Comparison of ENCODE assay signal across 13 cellular contexts in the genomic region with DNA sequence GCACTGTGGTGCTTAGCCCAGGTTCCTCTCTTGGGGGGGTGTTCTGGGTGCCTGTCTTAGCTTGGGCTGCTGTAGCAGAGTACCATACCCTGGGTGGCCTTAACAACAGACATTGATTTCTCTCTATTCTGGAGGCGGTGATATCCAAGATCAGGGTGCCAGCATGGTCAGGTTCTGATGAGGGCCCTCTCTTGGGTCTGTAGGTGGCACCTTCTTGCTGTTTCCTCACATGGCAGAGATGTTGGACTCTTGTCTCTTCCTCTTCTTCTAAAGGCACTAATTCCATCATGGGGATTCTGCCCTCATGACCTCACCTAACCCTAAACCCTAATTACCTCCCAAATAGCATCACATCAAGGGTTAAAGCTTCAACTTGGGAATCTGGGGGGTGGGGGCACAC. TPM values are rescaled to one million over a fixed set of nuclear protein-coding genes. Genes with fewer than 3 reads are reported as not detected.
DNase-seq lines count a peak whose midpoint lies in the region; ATAC-seq and TF ChIP-seq lines count a peak whose summit lies in the region.
"Had no signal": no experiment of that assay in that cellular context is flagged by ENCODE, and none has a peak within 500 bp of the region (broad histone marks: within the 10 kb centered on the region; RNA-seq: fewer than 3 reads in every experiment).

No MANE protein-coding gene starts in this region.

- no peaks in the 10 kb centered on the region for H3K36me3 Mint-ChIP-seq in H9 (ENCODE audit: insufficient read depth in 1 of 3, low read depth in 3 of 3)

- no peak overlapping the region for H3K4me3 Mint-ChIP-seq in H9
- H3K4me3 Mint-ChIP-seq: nephron progenitor cell had no signal

- peaks cover 16% of the 10 kb centered on the region for H3K27me3 Mint-ChIP-seq in H9 (ENCODE audit: low read depth)

- no peak overlapping the region for H3K4me2 ChIP-seq in H9 (ENCODE audit: insufficient read depth, insufficient read length, low read length)
- no peak overlapping the region for H3K4me2 ChIP-seq in SU-DHL-6 (ENCODE audit: low read depth, low read length, poor library complexity, severe bottlenecking)

- no peak overlapping the region for H2AFZ ChIP-seq in H9 (ENCODE audit: low read length)
- H2AFZ ChIP-seq in SU-DHL-6 (ENCODE audit: low read depth, low read length, severe bottlenecking): no peak overlapping the region

- TF ChIP-seq CTCF in H9 (conservative IDR thresholded peaks at IDR 0.05) (peak; percentile 63), SU-DHL-6 (IDR thresholded peaks at IDR 0.05; ENCODE audit: insufficient read depth, low read length, poor library complexity, severe bottlenecking) (peak; percentile 25), fibroblast of mammary gland (conservative IDR thresholded peaks at IDR 0.05; ENCODE audit: control insufficient read depth, insufficient read depth, low read depth, low read length) (peak; percentile 34)

- no peak overlapping the region for H4K91ac ChIP-seq in H9 (ENCODE audit: insufficient read length, low read depth, low read length)

- H4K20me1 ChIP-seq in H9 (ENCODE audit: control insufficient read depth, insufficient read depth, insufficient read length) (no peaks in the 10 kb centered on the region), SU-DHL-6 (ENCODE audit: low read depth, low read length) (no peaks in the 10 kb centered on the region)

- H3K79me2 ChIP-seq in H9 (ENCODE audit: insufficient read depth, low read length) (no peaks in the 10 kb centered on the region), SU-DHL-6 (ENCODE audit: insufficient read depth, low read length) (no peaks in the 10 kb centered on the region)

- H3K23me2 ChIP-seq in H9 (ENCODE audit: insufficient read length, low read depth, low read length, poor library complexity, severe bottlenecking): no peaks in the 10 kb centered on the region

- H4K8ac ChIP-seq in H9 (replicated peaks; ENCODE audit: insufficient read length, low read depth, low read length): no peak overlapping the region

- no peak overlapping the region for H2AK5ac ChIP-seq in H9 (ENCODE audit: insufficient read length, low read length)

- H3F3A ChIP-seq in SU-DHL-6 (ENCODE audit: insufficient read depth): no peaks in the 10 kb centered on the region

- H3K4ac ChIP-seq in H9 (ENCODE audit: low read depth, low read length): no peak overlapping the region

- WGBS in H9 (ENCODE audit: extremely low coverage, insufficient read length, low lambda C conversion rate): no CpG with 5 or more reads among the region's 1 CpG

- H3K36me3 ChIP-seq in SU-DHL-6 (ENCODE audit: low read length): no peaks in the 10 kb centered on the region

- no peak overlapping the region for H3K23ac ChIP-seq in H9 (ENCODE audit: insufficient read length, low read depth, low read length)

- H3K56ac ChIP-seq in H9 (ENCODE audit: insufficient read length, low read depth, low read length): no peak overlapping the region

- no peak overlapping the region for H2BK15ac ChIP-seq in H9 (ENCODE audit: low read depth, low read length)

- DNase-seq in DMS 273 (lab: John Stamatoyannopoulos, UW; ENCODE audit: unreplicated experiment) (peak; percentile 66), H9 (peak; percentile 41), fibroblast of mammary gland (ENCODE audit: low read depth) (peak; percentile 16), DMS79 (lab: John Stamatoyannopoulos, UW) (no peak)
- DNase-seq: EL; NCI-H2029; nephron progenitor cell; stimulated activated naive CD4-positive, alpha-beta T cell treated with Interleukin-2 at 50 U/mL for 16 hours had no signal

- no peak overlapping the region for H2BK5ac ChIP-seq in H9 (ENCODE audit: insufficient read length, low read length)

- no peak overlapping the region for H3T11ph ChIP-seq in H9 (ENCODE audit: low read length)

- ATAC-seq in GM21723 (IDR thresholded peaks at IDR 0.05; ENCODE audit: unreplicated experiment) (no peak), HG03469 (IDR thresholded peaks at IDR 0.05; ENCODE audit: unreplicated experiment) (no peak), HG02798 (IDR thresholded peaks at IDR 0.05; ENCODE audit: poor library complexity, unreplicated experiment) (no peak)
- ATAC-seq: esophagus mucosa had no signal

- peaks cover 38 to 39% of the 10 kb centered on the region in 2 experiments for H3K4me1 Mint-ChIP-seq in H9

- no peak overlapping the region for H3K27ac Mint-ChIP-seq in H9
- H3K27ac Mint-ChIP-seq: nephron progenitor cell had no signal

- H3K27me3 ChIP-seq in H9 (ENCODE audit: insufficient read depth, low read length) (no peaks in the 10 kb centered on the region), SU-DHL-6 (ENCODE audit: low read length) (no peaks in the 10 kb centered on the region)

- no peak overlapping the region for H3K18ac ChIP-seq in H9 (ENCODE audit: insufficient read length, low read depth, low read length)

- H2BK20ac ChIP-seq in H9 (ENCODE audit: low read depth, low read length, poor library complexity, severe bottlenecking): no peak overlapping the region

- H3K9me3 ChIP-seq in H9 (ENCODE audit: control insufficient read depth, low read depth, low read length) (no peaks in the 10 kb centered on the region), SU-DHL-6 (ENCODE audit: insufficient read depth, low read length) (no peaks in the 10 kb centered on the region)

- no peaks in the 10 kb centered on the region for H3K9me2 ChIP-seq in SU-DHL-6 (replicated peaks; ENCODE audit: insufficient read depth, low read length)

- H4K5ac ChIP-seq in H9 (ENCODE audit: insufficient read length, low read depth, low read length): no peak overlapping the region

- no peak overlapping the region for H3K14ac ChIP-seq in H9 (ENCODE audit: insufficient read depth, low read length)

- no peak overlapping the region for H2BK120ac ChIP-seq in H9 (ENCODE audit: low read depth, low read length, poor library complexity, severe bottlenecking)

- no peaks in the 10 kb centered on the region; the same call in 1 of the 2 replicates for H3K4me1 ChIP-seq in H9 (ENCODE audit: insufficient read depth, low read length)

- H3K79me1 ChIP-seq in H9 (ENCODE audit: insufficient read depth, low read depth, low read length, poor library complexity, severe bottlenecking): no peaks in the 10 kb centered on the region

- H3K4me3 ChIP-seq in SU-DHL-6 (ENCODE audit: insufficient read depth, low read length, poor library complexity, severe bottlenecking): no peak overlapping the region
- no peak overlapping the region for H3K4me3 ChIP-seq in fibroblast of mammary gland (ENCODE audit: control insufficient read depth, low read depth, low read length)

- H3K9ac ChIP-seq in H9 (ENCODE audit: extremely low read depth, insufficient read length, low read length): no peak overlapping the region
- H3K9ac ChIP-seq in SU-DHL-6 (ENCODE audit: low read length): no peak overlapping the region

- no peaks in the 10 kb centered on the region; a peak in 1 of 5 replicates for H3K9me3 Mint-ChIP-seq in H9
- H3K9me3 Mint-ChIP-seq: nephron progenitor cell had no signal

- H2BK12ac ChIP-seq in H9 (ENCODE audit: insufficient read length, low read depth, low read length): no peak overlapping the region

- no peak overlapping the region for H3K27ac ChIP-seq in H9 (ENCODE audit: insufficient read length, low read depth, low read length)
- H3K27ac ChIP-seq in SU-DHL-6 (ENCODE audit: low read depth, low read length): no peak overlapping the region

RNA-seq across cellular contexts. Expression of gene CRHR2, which starts 19.9 kb away (rescaled TPM):
- 0.07 and 0.13 TPM in 2 replicates for total RNA-seq in H9 (2021)
- total RNA-seq: esophagus mucosa had no signal

RNA-seq across cellular contexts. Expression of gene INMT, which starts 49.7 kb away (rescaled TPM):
- total RNA-seq in H9 (2021): 0.59 and 0.70 TPM in 2 replicates
